In the genomic region with DNA sequence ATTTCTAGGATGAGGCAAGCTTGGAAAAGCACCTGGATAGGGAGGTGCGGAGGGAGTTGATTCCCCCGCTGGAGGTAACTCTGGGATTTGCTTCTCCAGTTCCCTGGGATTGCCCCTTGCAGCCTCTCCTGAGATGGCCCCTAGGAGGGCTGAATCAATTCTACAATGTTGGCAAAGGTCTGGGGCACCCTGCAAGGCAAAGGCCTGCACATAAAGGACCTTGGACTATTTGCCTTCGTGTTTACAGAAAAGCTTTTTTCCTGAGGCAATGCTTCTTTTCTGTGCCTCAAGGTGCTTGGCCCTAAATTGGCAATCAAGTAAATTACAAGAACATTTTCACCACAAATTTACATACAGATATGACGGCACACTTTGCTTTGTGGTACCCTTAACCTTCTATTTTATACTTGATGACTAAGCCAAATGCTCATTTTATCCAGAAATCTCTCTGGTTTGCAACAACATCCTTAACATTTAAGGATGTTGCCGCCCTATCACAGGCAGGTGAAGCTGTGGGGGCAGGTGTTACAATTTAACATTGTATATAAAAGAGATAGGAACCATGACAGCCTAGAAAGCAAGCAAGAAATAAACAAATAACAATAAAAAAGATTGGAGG, we compare ENCODE assay signal across 1 cellular context.
A peak's percentile ranks its signal among the peaks of the same experiment; 100 is the strongest.
TF ChIP-seq lines count a peak whose summit lies in the region.

No MANE protein-coding gene starts in this region.

TF ChIP-seq in K562, 482 proteins besides CTCF, POLR2A, EP300 and RAD21:
- TF ChIP-seq, protein P1, sequence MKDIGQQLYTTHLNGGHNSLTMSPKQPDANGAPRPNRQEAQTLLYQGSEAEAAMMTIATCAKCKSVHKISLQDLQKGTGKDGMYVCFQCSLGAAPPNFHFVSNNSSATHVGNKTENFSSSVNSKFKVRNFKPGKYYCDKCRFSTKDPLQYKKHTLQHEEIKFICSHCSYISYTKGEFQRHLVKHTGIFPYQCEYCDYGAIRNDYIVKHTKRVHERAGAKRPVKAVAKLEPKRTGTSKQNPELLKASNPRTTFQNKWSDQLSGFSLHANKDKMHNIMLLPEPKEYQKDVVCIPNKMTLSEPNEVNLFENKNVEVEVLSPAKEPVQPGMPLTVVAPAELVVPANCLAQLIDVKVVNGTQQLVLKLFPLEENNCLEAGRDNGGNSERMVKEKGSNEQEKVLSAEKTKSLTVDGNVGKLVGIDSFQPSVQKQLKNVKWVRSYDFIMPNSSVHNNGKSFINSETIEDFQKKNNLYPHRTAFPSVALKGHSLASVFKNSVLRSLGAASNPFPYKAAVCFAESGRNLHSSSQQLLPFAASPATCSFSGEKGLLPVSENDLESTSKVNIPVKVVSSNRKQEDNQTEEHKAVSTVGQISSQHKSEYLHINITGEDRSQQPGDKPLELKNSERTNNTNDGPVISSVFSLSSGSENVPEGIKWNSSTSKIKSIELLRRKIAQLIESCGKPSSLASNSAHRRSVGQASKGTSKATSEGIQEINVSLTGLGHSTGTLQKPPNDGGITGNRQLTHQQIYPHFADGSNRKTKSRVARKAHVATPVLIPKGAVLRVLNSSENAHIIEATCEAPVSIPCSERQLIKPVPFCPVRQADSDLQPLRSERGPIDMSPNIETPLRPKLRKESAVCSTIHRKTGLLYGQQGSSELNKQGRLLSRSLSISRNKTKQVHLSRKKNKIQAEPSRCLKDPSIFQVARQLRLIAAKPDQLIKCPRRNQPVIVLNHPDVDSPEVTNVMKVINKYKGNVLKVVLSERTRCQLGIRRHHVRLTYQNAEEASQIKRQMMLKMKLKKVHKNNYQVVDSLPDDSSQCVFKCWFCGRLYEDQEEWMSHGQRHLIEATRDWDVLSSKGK (CRISPR knock-in tag; IDR thresholded peaks at IDR 0.05) = no peak
- TF ChIP-seq C11orf30 (IDR thresholded peaks at IDR 0.05; ENCODE audit: low read depth) = 0 out of 2 replicates have a peak, but pooled peaks have one; percentile 10
- TF ChIP-seq, protein P2, sequence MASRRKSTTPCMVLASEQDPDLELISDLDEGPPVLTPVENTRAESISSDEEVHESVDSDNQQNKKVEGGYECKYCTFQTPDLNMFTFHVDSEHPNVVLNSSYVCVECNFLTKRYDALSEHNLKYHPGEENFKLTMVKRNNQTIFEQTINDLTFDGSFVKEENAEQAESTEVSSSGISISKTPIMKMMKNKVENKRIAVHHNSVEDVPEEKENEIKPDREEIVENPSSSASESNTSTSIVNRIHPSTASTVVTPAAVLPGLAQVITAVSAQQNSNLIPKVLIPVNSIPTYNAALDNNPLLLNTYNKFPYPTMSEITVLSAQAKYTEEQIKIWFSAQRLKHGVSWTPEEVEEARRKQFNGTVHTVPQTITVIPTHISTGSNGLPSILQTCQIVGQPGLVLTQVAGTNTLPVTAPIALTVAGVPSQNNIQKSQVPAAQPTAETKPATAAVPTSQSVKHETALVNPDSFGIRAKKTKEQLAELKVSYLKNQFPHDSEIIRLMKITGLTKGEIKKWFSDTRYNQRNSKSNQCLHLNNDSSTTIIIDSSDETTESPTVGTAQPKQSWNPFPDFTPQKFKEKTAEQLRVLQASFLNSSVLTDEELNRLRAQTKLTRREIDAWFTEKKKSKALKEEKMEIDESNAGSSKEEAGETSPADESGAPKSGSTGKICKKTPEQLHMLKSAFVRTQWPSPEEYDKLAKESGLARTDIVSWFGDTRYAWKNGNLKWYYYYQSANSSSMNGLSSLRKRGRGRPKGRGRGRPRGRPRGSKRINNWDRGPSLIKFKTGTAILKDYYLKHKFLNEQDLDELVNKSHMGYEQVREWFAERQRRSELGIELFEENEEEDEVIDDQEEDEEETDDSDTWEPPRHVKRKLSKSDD (conservative IDR thresholded peaks at IDR 0.05; ENCODE audit: low read length) = no peak
- peak; percentile 46 for TF ChIP-seq ZNF316 (IDR thresholded peaks at IDR 0.05)
- TF ChIP-seq RUNX1 (IDR thresholded peaks at IDR 0.05; ENCODE audit: low read depth) = no peak
